ENCODE assay signal across 8 cellular contexts in the genomic region with DNA sequence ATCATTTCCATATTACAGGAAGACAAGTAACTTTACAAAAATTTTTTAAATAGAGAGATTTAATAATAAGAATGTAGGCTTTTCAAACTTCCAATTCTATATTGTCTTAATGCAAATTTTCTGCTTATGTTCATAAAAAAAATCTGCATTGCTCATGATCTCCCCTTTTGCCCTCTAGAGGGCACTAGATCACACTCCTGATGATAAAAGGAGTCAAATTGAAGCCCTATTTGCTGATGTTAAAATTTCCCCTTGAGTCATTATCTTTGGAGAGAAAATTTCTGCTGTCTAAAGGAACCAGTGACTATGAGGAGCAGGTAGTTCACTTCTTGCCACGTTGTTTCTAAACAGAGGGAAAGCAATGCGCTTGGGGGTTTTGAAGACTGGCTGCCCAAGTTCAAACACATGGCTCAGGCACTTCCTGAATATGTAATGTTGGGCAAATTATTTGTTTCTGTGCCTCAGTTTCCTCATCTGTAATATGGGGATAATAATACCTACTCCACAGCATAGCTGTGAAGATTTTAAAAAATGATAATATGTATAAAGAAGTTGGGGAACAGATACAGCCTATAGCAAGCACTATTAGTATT.
DNase-seq lines count a peak whose midpoint lies in the region; ATAC-seq, FAIRE-seq and TF ChIP-seq lines count a peak whose summit lies in the region.

No MANE protein-coding gene starts in this region.

- no peak overlapping the region for H3K4me3 ChIP-seq in astrocyte (ENCODE audit: insufficient read depth, low read depth, low read length)
- H3K4me3 ChIP-seq in left lung: no peak overlapping the region

- H3K36me3 Mint-ChIP-seq in astrocyte (ENCODE audit: low read depth, unreplicated experiment): no peaks in the 10 kb centered on the region

- ATAC-seq in GM21786 (IDR thresholded peaks at IDR 0.05; ENCODE audit: unreplicated experiment): peak; percentile 73
- peak; percentile 56 for ATAC-seq in left lung
- no peak for ATAC-seq in HG03139 (IDR thresholded peaks at IDR 0.05; ENCODE audit: unreplicated experiment)

- no peak overlapping the region for H2AFZ ChIP-seq in astrocyte (ENCODE audit: low read depth, low read length)

- H3K4me1 ChIP-seq in astrocyte (ENCODE audit: insufficient read depth, low read length): peaks cover 11% of the 10 kb centered on the region
- H3K4me1 ChIP-seq in left lung: no peaks in the 10 kb centered on the region

- no peaks in the 10 kb centered on the region for H3K79me2 ChIP-seq in astrocyte (ENCODE audit: insufficient read depth, low read length)

- H3K4me1 Mint-ChIP-seq in astrocyte (ENCODE audit: low read depth, unreplicated experiment): peaks cover 8% of the 10 kb centered on the region

- no peaks in the 10 kb centered on the region for H3K9me3 ChIP-seq in astrocyte (ENCODE audit: insufficient read depth, low read depth, low read length)
- no peaks in the 10 kb centered on the region for H3K9me3 ChIP-seq in left lung

- H3K36me3 ChIP-seq in astrocyte (ENCODE audit: insufficient read depth, low read length) (no peaks in the 10 kb centered on the region), left lung (no peaks in the 10 kb centered on the region)

- no peak overlapping the region for H3K27ac Mint-ChIP-seq in astrocyte (ENCODE audit: unreplicated experiment)

- DNase-seq in NCI-H2081 (lab: John Stamatoyannopoulos, UW) (peak; percentile 53 to 67), NCI-H2081 treated with DMSO at 0.1 percent for 48 hours (lab: John Stamatoyannopoulos, UW) (no peak), NCI-H146 (lab: John Stamatoyannopoulos, UW) (peak; percentile 39), astrocyte (ENCODE audit: low read depth) (peak; percentile 30), left lung (no peak), DMS79 treated with DMSO at 0.1 percent for 48 hours (lab: John Stamatoyannopoulos, UW) (no peak)

- H3K4me3 Mint-ChIP-seq in astrocyte (ENCODE audit: unreplicated experiment): no peak overlapping the region

- no peaks in the 10 kb centered on the region for H3K27me3 Mint-ChIP-seq in astrocyte (ENCODE audit: low read depth, unreplicated experiment)

- peak; percentile 5 for FAIRE-seq in astrocyte (lab: Jason Lieb, UNC)

- H3K27me3 ChIP-seq in astrocyte (ENCODE audit: insufficient read depth, low read length) (no peaks in the 10 kb centered on the region), left lung (no peaks in the 10 kb centered on the region)

- intact Hi-C loops in left lung (cut with DNase I): no loop called here

- no peak overlapping the region for H3K9ac ChIP-seq in astrocyte (ENCODE audit: low read length)

- no peak overlapping the region for H3K4me2 ChIP-seq in astrocyte (ENCODE audit: low read length)

- H4K20me1 ChIP-seq in astrocyte (ENCODE audit: insufficient read depth, low read length): no peaks in the 10 kb centered on the region

- TF ChIP-seq CTCF in astrocyte (IDR thresholded peaks at IDR 0.05; ENCODE audit: insufficient read depth, low read depth, low read length): peak; percentile 77
- peak; percentile 57 to 63 for TF ChIP-seq CTCF in left lung (IDR thresholded peaks at IDR 0.05)

- no peak overlapping the region for H3K27ac ChIP-seq in astrocyte (ENCODE audit: low read depth, low read length)
- no peak overlapping the region for H3K27ac ChIP-seq in left lung

- no peaks in the 10 kb centered on the region for H3K9me3 Mint-ChIP-seq in astrocyte (ENCODE audit: unreplicated experiment)

Comparison
In these comparisons a context has a peak if more than half of its experiments do, and no peak if none do; other contexts are left out.
1. DNase-seq: peak in NCI-H2081 (2 of 2), NCI-H146 (single experiment) and astrocyte (single experiment); none in NCI-H2081 treated with DMSO at 0.1 percent for 48 hours (single experiment), left lung (0 of 2) and DMS79 treated with DMSO at 0.1 percent for 48 hours (single experiment).